ENCODE assay signal across 8 cellular contexts in genomic region chr19:47573076-47574026, GRCh38. TPM values are rescaled to one million over a fixed set of nuclear protein-coding genes. Genes with fewer than 3 reads are reported as not detected.
A peak's percentile ranks its signal among the peaks of the same experiment; 100 is the strongest.
DNase-seq lines count a peak whose midpoint lies in the region; ATAC-seq and TF ChIP-seq lines count a peak whose summit lies in the region.

Gene ZNF541 (minus strand): TSS chr19:47573148. CDS start chr19:47555856, 17,292 bp downstream.

- H3K27ac Mint-ChIP-seq in chondrocyte (ENCODE audit: unreplicated experiment), result no peak within 1 kb of the TSS

- TF ChIP-seq RAD21 in Ishikawa (IDR thresholded peaks at IDR 0.05; ENCODE audit: low read depth), result no peak

- H3K4me1 Mint-ChIP-seq in chondrocyte (ENCODE audit: low read depth), result no peaks in the 10 kb centered on the region

- H3K36me3 ChIP-seq in skeletal muscle satellite cell (ENCODE audit: insufficient read depth, low read length) (no peaks in the 10 kb centered on the region), aorta (ENCODE audit: control insufficient read depth in 1 of 2, insufficient read depth in 2 of 2, low read length in 1 of 2) (no peaks in the 10 kb centered on the region)

- H3K9me3 ChIP-seq in skeletal muscle satellite cell (replicated peaks; ENCODE audit: low read length) (no peaks in the 10 kb centered on the region), aorta (ENCODE audit: control insufficient read depth, low read length) (no peaks in the 10 kb centered on the region)

- H3K4me3 Mint-ChIP-seq in chondrocyte (ENCODE audit: unreplicated experiment), result no peak within 1 kb of the TSS

- intact Hi-C loops in aorta (cut with DNase I), result no loop called here

- no peaks in the 10 kb centered on the region for H3K36me3 Mint-ChIP-seq in chondrocyte (ENCODE audit: low read depth)

- H3K27me3 Mint-ChIP-seq in chondrocyte (ENCODE audit: low read depth), result peaks cover 6% of the 10 kb centered on the region

- TF ChIP-seq CTCF in chondrocyte (IDR thresholded peaks at IDR 0.05), result no peak

- WGBS in aorta, 2 donors, result 13 to 27% methylated on average over 35 to 88 of the region's 88 CpGs

- no peaks in the 10 kb centered on the region for H3K4me1 ChIP-seq in skeletal muscle satellite cell (ENCODE audit: control insufficient read depth, insufficient read depth, low read length)
- no peaks in the 10 kb centered on the region for H3K4me1 ChIP-seq in aorta (ENCODE audit: control insufficient read depth in 1 of 2, insufficient read depth in 2 of 2, low read length in 2 of 2)

- ATAC-seq in aorta (ENCODE audit: low FRiP score) (peak; percentile 84), GM19452 (IDR thresholded peaks at IDR 0.05; ENCODE audit: unreplicated experiment) (no peak), HG03457 (IDR thresholded peaks at IDR 0.05; ENCODE audit: unreplicated experiment) (no peak)

- no peak for TF ChIP-seq EP300 in Ishikawa (IDR thresholded peaks at IDR 0.05; ENCODE audit: borderline replicate concordance)

- H3K27ac ChIP-seq in aorta (ENCODE audit: low read depth in 1 of 2, low read length in 2 of 2), result no peak within 1 kb of the TSS

- H3K4me2 ChIP-seq in skeletal muscle satellite cell (ENCODE audit: low read length), result peak within 1 kb of the TSS; percentile 80

- peak; percentile 78 to 81 for DNase-seq in activated T-helper 1 cell treated with anti-CD3 and anti-CD28 coated beads, Interleukin-2, amount 50 U/mL, for 16 hours (ENCODE audit: low read depth in 1 of 2, low spot score in 1 of 2)
- DNase-seq in foreskin melanocyte (peak; percentile 44), aorta (peak; percentile 89 to 92), chondrocyte (ENCODE audit: low spot score) (no peak)

- no peaks in the 10 kb centered on the region for H3K9me3 Mint-ChIP-seq in chondrocyte (ENCODE audit: low read depth)

- peak within 1 kb of the TSS; percentile 65 for H3K4me3 ChIP-seq in skeletal muscle satellite cell (ENCODE audit: low read length)
- H3K4me3 ChIP-seq in aorta (ENCODE audit: low read length in 2 of 2), result peak within 1 kb of the TSS in 1 of 2 donors; percentile 39

- no peak within 1 kb of the TSS for H3K9ac ChIP-seq in skeletal muscle satellite cell (ENCODE audit: low read depth, low read length)

- H3K27me3 ChIP-seq in skeletal muscle satellite cell (ENCODE audit: control insufficient read depth, insufficient read depth, low read length), result peaks cover 20% of the 10 kb centered on the region
- no peaks in the 10 kb centered on the region for H3K27me3 ChIP-seq in aorta (ENCODE audit: control insufficient read depth in 1 of 2, insufficient read depth in 2 of 2, low read length in 1 of 2)

TF ChIP-seq in Ishikawa, 13 proteins besides CTCF, POLR2A, EP300 and RAD21:
- TF ChIP-seq CEBPB (IDR thresholded peaks at IDR 0.05) (no peak), REST (IDR thresholded peaks at IDR 0.05; ENCODE audit: low read depth) (no peak), MAX (IDR thresholded peaks at IDR 0.05) (peak; percentile 88), YY1 (IDR thresholded peaks at IDR 0.05; ENCODE audit: low read depth) (0 out of 2 replicates have a peak, but pooled peaks have one; percentile 22)

RNA-seq across cellular contexts. Expression of gene ZNF541, which starts in this region (rescaled TPM):
- total RNA-seq in skeletal muscle satellite cell (2012; rRNA removed), result under 0.01 TPM in 2 replicates
- total RNA-seq in aorta (under 1 TPM; 0.13 to 0.30 TPM), chondrocyte (not detected in 3 replicates)
- polyA plus RNA-seq in aorta, result under 1 TPM in 1 of 2 donors, not detected in 1; 0.38 TPM

Comparison
In these comparisons a context has a peak if more than half of its experiments do, and no peak if none do; other contexts are left out.
1. Peak in DNase-seq and ATAC-seq in aorta; RNA of the gene not detected or under 1 TPM.